10 cellular contexts compared by ENCODE assay signal in the genomic region with DNA sequence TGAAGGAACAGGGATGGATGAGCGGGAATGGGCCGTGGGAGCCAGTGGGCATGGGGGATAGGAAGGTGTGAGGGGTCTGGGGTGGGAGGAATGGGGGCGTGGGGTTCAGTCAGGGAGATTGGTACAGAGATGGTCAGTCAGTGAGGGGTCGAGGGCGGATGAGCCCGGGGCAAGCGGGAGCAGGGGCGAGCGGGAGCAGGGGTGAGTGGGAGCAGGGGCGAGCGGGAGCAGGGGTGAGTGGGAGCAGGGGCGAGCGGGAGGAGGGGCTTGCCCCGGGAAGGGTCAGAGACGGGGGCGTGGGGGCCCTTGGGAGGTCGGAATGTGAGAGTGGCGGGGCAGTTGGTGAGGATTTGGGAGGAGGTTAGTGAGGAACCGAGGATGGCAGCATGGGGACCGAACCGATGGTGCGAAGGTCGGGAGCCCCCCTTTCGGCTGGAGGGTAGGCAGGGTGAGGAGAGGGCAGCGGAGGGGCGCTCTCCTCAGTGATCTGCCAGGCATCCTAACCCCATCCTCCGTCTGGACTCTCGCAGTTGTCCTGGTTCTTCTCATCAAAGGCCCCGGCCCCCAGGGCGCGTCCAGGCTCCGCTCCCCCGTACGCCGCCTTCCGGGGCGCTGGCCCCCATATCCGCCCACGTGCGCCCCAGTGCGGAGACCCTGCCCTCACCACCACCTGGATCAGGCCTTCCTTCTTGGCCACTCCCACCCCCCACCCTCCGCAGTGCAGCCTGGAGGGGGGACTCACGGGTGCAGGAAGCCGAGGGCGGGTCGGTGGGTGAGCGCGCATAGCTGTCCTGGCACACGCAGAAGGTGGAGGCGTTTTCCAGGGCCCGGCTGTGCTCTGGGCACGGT. TPM values are rescaled to one million over a fixed set of nuclear protein-coding genes. Genes with fewer than 3 reads are reported as not detected.
DNase-seq lines count a peak whose midpoint lies in the region; ATAC-seq and TF ChIP-seq lines count a peak whose summit lies in the region.
"Had no signal": no experiment of that assay in that cellular context is flagged by ENCODE, and none has a peak within 500 bp of the region (broad histone marks: within the 10 kb centered on the region; RNA-seq: fewer than 3 reads in every experiment).

No MANE protein-coding gene starts in this region.

- H3K4me3 Mint-ChIP-seq in activated naive CD8-positive, alpha-beta T cell, result peak overlapping the region; percentile 53
- H3K4me3 Mint-ChIP-seq in activated naive CD8-positive, alpha-beta T cell treated with anti-CD3 and anti-CD28 coated beads, Interleukin-2, amount 50 U/mL, for 24 hours, result no peak overlapping the region
- peak overlapping the region; percentile 57 for H3K4me3 Mint-ChIP-seq in activated CD4-positive, alpha-beta memory T cell treated with anti-CD3 and anti-CD28 coated beads for 36 hours
- peak overlapping the region; percentile 69 for H3K4me3 Mint-ChIP-seq in type B pancreatic cell

- peaks cover 17% of the 10 kb centered on the region for H3K27me3 Mint-ChIP-seq in activated naive CD8-positive, alpha-beta T cell
- H3K27me3 Mint-ChIP-seq in activated naive CD8-positive, alpha-beta T cell treated with anti-CD3 and anti-CD28 coated beads, Interleukin-2, amount 50 U/mL, for 24 hours, result peaks cover 51% of the 10 kb centered on the region
- H3K27me3 Mint-ChIP-seq in activated CD4-positive, alpha-beta memory T cell treated with anti-CD3 and anti-CD28 coated beads for 36 hours, result peaks cover 37% of the 10 kb centered on the region
- peaks cover 40% of the 10 kb centered on the region for H3K27me3 Mint-ChIP-seq in type B pancreatic cell

- no peaks in the 10 kb centered on the region for H3K36me3 Mint-ChIP-seq in activated naive CD8-positive, alpha-beta T cell
- no peaks in the 10 kb centered on the region for H3K36me3 Mint-ChIP-seq in activated naive CD8-positive, alpha-beta T cell treated with anti-CD3 and anti-CD28 coated beads, Interleukin-2, amount 50 U/mL, for 24 hours (ENCODE audit: low read depth)
- no peaks in the 10 kb centered on the region for H3K36me3 Mint-ChIP-seq in activated CD4-positive, alpha-beta memory T cell treated with anti-CD3 and anti-CD28 coated beads for 36 hours
- no peaks in the 10 kb centered on the region for H3K36me3 Mint-ChIP-seq in type B pancreatic cell

- H3K9me3 ChIP-seq in iPS-18c (ENCODE audit: control insufficient read depth, insufficient read depth, low read length), result peaks cover 3% of the 10 kb centered on the region
- H3K9me3 ChIP-seq: BLaER1 treated with 17β-estradiol and CSF1 and Interleukin-3, amounts not matched to agents 10 nM and 100 nM had no signal

- H3K4me1 Mint-ChIP-seq in activated naive CD8-positive, alpha-beta T cell (ENCODE audit: low read depth), result peaks cover 8% of the 10 kb centered on the region
- peaks cover 27% of the 10 kb centered on the region for H3K4me1 Mint-ChIP-seq in activated naive CD8-positive, alpha-beta T cell treated with anti-CD3 and anti-CD28 coated beads, Interleukin-2, amount 50 U/mL, for 24 hours
- peaks cover 28% of the 10 kb centered on the region for H3K4me1 Mint-ChIP-seq in activated CD4-positive, alpha-beta memory T cell treated with anti-CD3 and anti-CD28 coated beads for 36 hours (ENCODE audit: low read depth)
- no peaks in the 10 kb centered on the region for H3K4me1 Mint-ChIP-seq in type B pancreatic cell (ENCODE audit: unreplicated experiment)

- intact Hi-C loops in activated CD4-positive, alpha-beta memory T cell treated with anti-CD3 and anti-CD28 coated beads for 36 hours (cut with micrococcal nuclease), result loop anchor here (2.0 kb wide), 1 partner anchor 61 kb away; a partner anchor contains a TSS

- H3K4me3 ChIP-seq in iPS-18c (ENCODE audit: insufficient read depth, low read depth, low read length), result peak overlapping the region; percentile 40
- H3K4me3 ChIP-seq: BLaER1 treated with 17β-estradiol and CSF1 and Interleukin-3, amounts not matched to agents 10 nM and 100 nM had no signal

- ATAC-seq in activated naive CD8-positive, alpha-beta T cell treated with anti-CD3 and anti-CD28 coated beads, Interleukin-2, amount 50 U/mL, for 24 hours, result no peak
- ATAC-seq in GM18502 (IDR thresholded peaks at IDR 0.05; ENCODE audit: poor library complexity, unreplicated experiment), result no peak
- ATAC-seq in GM18867 (IDR thresholded peaks at IDR 0.05; ENCODE audit: unreplicated experiment), result no peak

- H3K27ac Mint-ChIP-seq in activated naive CD8-positive, alpha-beta T cell, result no peak overlapping the region
- no peak overlapping the region for H3K27ac Mint-ChIP-seq in activated naive CD8-positive, alpha-beta T cell treated with anti-CD3 and anti-CD28 coated beads, Interleukin-2, amount 50 U/mL, for 24 hours
- no peak overlapping the region for H3K27ac Mint-ChIP-seq in activated CD4-positive, alpha-beta memory T cell treated with anti-CD3 and anti-CD28 coated beads for 36 hours
- H3K27ac Mint-ChIP-seq in type B pancreatic cell, result no peak overlapping the region

- TF ChIP-seq CTCF in type B pancreatic cell (conservative IDR thresholded peaks at IDR 0.05), result no peak

- no peak for DNase-seq in activated naive CD8-positive, alpha-beta T cell treated with anti-CD3 and anti-CD28 coated beads, Interleukin-2, amount 50 U/mL, for 24 hours
- DNase-seq in activated CD4-positive, alpha-beta memory T cell treated with anti-CD3 and anti-CD28 coated beads for 36 hours, result peak; percentile 13
- DNase-seq in type B pancreatic cell (ENCODE audit: extremely low spot score, unreplicated experiment), result no peak
- DNase-seq in MV-4-11 (lab: John Stamatoyannopoulos, UW), result no peak

- POLR2A ChIA-PET in activated CD4-positive, alpha-beta memory T cell treated with anti-CD3 and anti-CD28 coated beads for 36 hours (lab: Charles Lee), result no interaction called here

- no peaks in the 10 kb centered on the region for H3K9me3 Mint-ChIP-seq in activated naive CD8-positive, alpha-beta T cell (ENCODE audit: low read depth)
- H3K9me3 Mint-ChIP-seq in activated naive CD8-positive, alpha-beta T cell treated with anti-CD3 and anti-CD28 coated beads, Interleukin-2, amount 50 U/mL, for 24 hours, result no peaks in the 10 kb centered on the region
- H3K9me3 Mint-ChIP-seq in activated CD4-positive, alpha-beta memory T cell treated with anti-CD3 and anti-CD28 coated beads for 36 hours, result no peaks in the 10 kb centered on the region
- no peaks in the 10 kb centered on the region for H3K9me3 Mint-ChIP-seq in type B pancreatic cell

- CTCF ChIA-PET in activated CD4-positive, alpha-beta memory T cell treated with anti-CD3 and anti-CD28 coated beads for 36 hours (lab: Charles Lee), result no interaction called here

RNA-seq across cellular contexts. Expression of a gene that starts 11.2 kb away (rescaled TPM):
- under 1 TPM; 0.48 to 0.92 TPM for total RNA-seq in activated CD4-positive, alpha-beta memory T cell treated with anti-CD3 and anti-CD28 coated beads for 36 hours
- total RNA-seq in type B pancreatic cell (ENCODE audit: low replicate concordance), result 0.97 and 1.0 TPM in 2 replicates
- total RNA-seq: T-helper 1 cell treated with Interleukin-12 subunit alpha and Interleukin-12 subunit beta and Interleukin-4 antibody, amounts not matched to agents 30 ng/mL and 1 ng/mL, for 36 hours had no signal

RNA-seq across cellular contexts. Expression of a gene that starts 40.0 kb away (rescaled TPM):
- 1 to 10 TPM; 1.5 TPM for total RNA-seq in activated CD4-positive, alpha-beta memory T cell treated with anti-CD3 and anti-CD28 coated beads for 36 hours
- 11.6 and 21.1 TPM in 2 replicates for total RNA-seq in type B pancreatic cell (ENCODE audit: low replicate concordance)

RNA-seq across cellular contexts. Expression of a gene that starts 53.9 kb away (rescaled TPM):
- 10 to 100 TPM; 18.1 to 19.7 TPM for total RNA-seq in activated CD4-positive, alpha-beta memory T cell treated with anti-CD3 and anti-CD28 coated beads for 36 hours
- 38.9 and 49.6 TPM in 2 replicates for total RNA-seq in type B pancreatic cell (ENCODE audit: low replicate concordance)

RNA-seq across cellular contexts. Expression of a gene that starts 54.3 kb away (rescaled TPM):
- 10 to 100 TPM; 34.1 to 36.1 TPM for total RNA-seq in activated CD4-positive, alpha-beta memory T cell treated with anti-CD3 and anti-CD28 coated beads for 36 hours
- 12.7 and 19.2 TPM in 2 replicates for total RNA-seq in type B pancreatic cell (ENCODE audit: low replicate concordance)
